In genomic region chr5:134151723-134152122, GRCh38 we compare ENCODE assay signal across 21 cellular contexts. TPM values are rescaled to one million over a fixed set of nuclear protein-coding genes. Genes with fewer than 3 reads are reported as not detected.
A peak's percentile ranks its signal among the peaks of the same experiment; 100 is the strongest.
DNase-seq lines count a peak whose midpoint lies in the region; ATAC-seq and TF ChIP-seq lines count a peak whose summit lies in the region.
"Had no signal": no experiment of that assay in that cellular context is flagged by ENCODE, and none has a peak within 500 bp of the region (broad histone marks: within the 10 kb centered on the region; RNA-seq: fewer than 3 reads in every experiment).

No MANE protein-coding gene starts in this region.

- TF ChIP-seq CTCF in natural killer cell (IDR thresholded peaks at IDR 0.05) (no peak), endodermal cell (conservative IDR thresholded peaks at IDR 0.05) (no peak)

- peaks cover 3% of the 10 kb centered on the region for H3K4me1 ChIP-seq in endodermal cell (ENCODE audit: control insufficient read depth, insufficient read depth, low read length)

- ATAC-seq in natural killer cell (no peak), HG03175 (IDR thresholded peaks at IDR 0.05; ENCODE audit: unreplicated experiment) (no peak)
- no peak for ATAC-seq in natural killer cell treated with Interleukin-12 subunit alpha and Interleukin-12 subunit beta and Interleukin-15 and Interleukin-18, amount 100 ng/mL, for 72 hours
- ATAC-seq in activated CD8-positive, alpha-beta T cell treated with anti-CD3 and anti-CD28 coated beads, Interleukin-2, amount 10 ng/mL, durations not matched to agents 7 days and 5 days, result no peak
- ATAC-seq: gastroesophageal sphincter, K562 had no signal

- peaks cover 88% of the 10 kb centered on the region for H3K36me3 ChIP-seq in endodermal cell (ENCODE audit: control insufficient read depth, insufficient read depth, low read length)

- no peak overlapping the region for H3K4me3 Mint-ChIP-seq in natural killer cell
- H3K4me3 Mint-ChIP-seq in natural killer cell treated with Interleukin-12 subunit alpha and Interleukin-12 subunit beta and Interleukin-15 and Interleukin-18, amount 100 ng/mL, for 72 hours, result no peak overlapping the region
- H3K4me3 Mint-ChIP-seq in activated CD8-positive, alpha-beta T cell treated with anti-CD3 and anti-CD28 coated beads, Interleukin-2, amount 10 ng/mL, durations not matched to agents 7 days and 5 days, result no peak overlapping the region
- H3K4me3 Mint-ChIP-seq in endodermal cell, result no peak overlapping the region
- H3K4me3 Mint-ChIP-seq: dendritic cell treated with granulocyte-macrophage colony-stimulating factor and Interleukin-4, amounts not matched to agents 40 ng/mL and 50 ng/mL, for 4 days; neural crest cell had no signal

- CTCF ChIA-PET in activated CD8-positive, alpha-beta T cell treated with anti-CD3 and anti-CD28 coated beads, Interleukin-2, amount 10 ng/mL, durations not matched to agents 7 days and 5 days (lab: Charles Lee), result interaction anchor here (1.4 to 26.6 kb wide), 6 partner anchors 11 to 108 kb away, joined by 3 to 618 read pairs (median 17); no protein-coding TSS in a partner anchor

- POLR2A ChIA-PET in activated CD8-positive, alpha-beta T cell treated with anti-CD3 and anti-CD28 coated beads, Interleukin-2, amount 10 ng/mL, durations not matched to agents 7 days and 5 days (lab: Charles Lee), result interaction anchor here (1.0 to 2.7 kb wide), 7 partner anchors 17 to 146 kb away, joined by 3 to 23 read pairs (median 5); partner anchors contain the start of genes SKP1 and VDAC1

- H3K27me3 Mint-ChIP-seq in natural killer cell (ENCODE audit: low read depth in 2 of 2) (no peaks in the 10 kb centered on the region), endodermal cell (ENCODE audit: insufficient read depth) (no peaks in the 10 kb centered on the region)
- no peaks in the 10 kb centered on the region for H3K27me3 Mint-ChIP-seq in natural killer cell treated with Interleukin-12 subunit alpha and Interleukin-12 subunit beta and Interleukin-15 and Interleukin-18, amount 100 ng/mL, for 72 hours
- no peaks in the 10 kb centered on the region for H3K27me3 Mint-ChIP-seq in activated CD8-positive, alpha-beta T cell treated with anti-CD3 and anti-CD28 coated beads, Interleukin-2, amount 10 ng/mL, durations not matched to agents 7 days and 5 days (ENCODE audit: low read depth)
- H3K27me3 Mint-ChIP-seq: dendritic cell treated with granulocyte-macrophage colony-stimulating factor and Interleukin-4, amounts not matched to agents 40 ng/mL and 50 ng/mL, for 4 days had no signal

- intact Hi-C loops in natural killer cell (cut with micrococcal nuclease), result no loop called here

- H3K27ac Mint-ChIP-seq in natural killer cell, result peak overlapping the region; percentile 19 to 77
- H3K27ac Mint-ChIP-seq in natural killer cell treated with Interleukin-12 subunit alpha and Interleukin-12 subunit beta and Interleukin-15 and Interleukin-18, amount 100 ng/mL, for 72 hours, result no peak overlapping the region
- H3K27ac Mint-ChIP-seq in activated CD8-positive, alpha-beta T cell treated with anti-CD3 and anti-CD28 coated beads, Interleukin-2, amount 10 ng/mL, durations not matched to agents 7 days and 5 days, result no peak overlapping the region
- peak overlapping the region; percentile 7 for H3K27ac Mint-ChIP-seq in endodermal cell
- H3K27ac Mint-ChIP-seq: dendritic cell treated with granulocyte-macrophage colony-stimulating factor and Interleukin-4, amounts not matched to agents 40 ng/mL and 50 ng/mL, for 4 days had no signal

- H3K9ac ChIP-seq in endodermal cell (ENCODE audit: extremely low read depth, low read length, poor library complexity, severe bottlenecking), result no peak overlapping the region

- H3K27ac ChIP-seq in endodermal cell (ENCODE audit: low read depth, low read length), result no peak overlapping the region
- H3K27ac ChIP-seq: brain microvascular endothelial cell, VCaP had no signal

- no peaks in the 10 kb centered on the region for H3K9me3 ChIP-seq in endodermal cell (ENCODE audit: control insufficient read depth, low read length)
- H3K9me3 ChIP-seq: gastroesophageal sphincter had no signal

- WGBS in endodermal cell (ENCODE audit: insufficient coverage in 1 of 2, insufficient read length in 1 of 2), 2 experiments, result 95 to 97% methylated on average over 3 of the region's 3 CpGs

- no peaks in the 10 kb centered on the region for H3K36me3 Mint-ChIP-seq in natural killer cell
- peaks cover 23% of the 10 kb centered on the region for H3K36me3 Mint-ChIP-seq in natural killer cell treated with Interleukin-12 subunit alpha and Interleukin-12 subunit beta and Interleukin-15 and Interleukin-18, amount 100 ng/mL, for 72 hours
- H3K36me3 Mint-ChIP-seq in activated CD8-positive, alpha-beta T cell treated with anti-CD3 and anti-CD28 coated beads, Interleukin-2, amount 10 ng/mL, durations not matched to agents 7 days and 5 days (ENCODE audit: low read depth), result peaks cover 54% of the 10 kb centered on the region
- peaks cover 76% of the 10 kb centered on the region for H3K36me3 Mint-ChIP-seq in endodermal cell (ENCODE audit: low read depth)

- no peaks in the 10 kb centered on the region for H3K27me3 ChIP-seq in endodermal cell (ENCODE audit: control insufficient read depth, insufficient read depth, low read length, poor library complexity, severe bottlenecking)
- H3K27me3 ChIP-seq: brain microvascular endothelial cell, gastroesophageal sphincter had no signal

- DNase-seq in natural killer cell (no peak), endodermal cell (no peak), epidermal melanocyte (ENCODE audit: insufficient read length, low spot score) (no peak), NAMALWA (ENCODE audit: low spot score) (no peak)
- no peak for DNase-seq in natural killer cell treated with Interleukin-12 subunit alpha and Interleukin-12 subunit beta and Interleukin-15 and Interleukin-18, amount 100 ng/mL, for 72 hours (ENCODE audit: low spot score)
- DNase-seq in activated CD8-positive, alpha-beta T cell treated with anti-CD3 and anti-CD28 coated beads, Interleukin-2, amount 10 ng/mL, durations not matched to agents 7 days and 5 days, result peak; percentile 15
- DNase-seq: activated gamma-delta T cell treated with Interleukin-2 at 50 U/mL for 16 hours; brain microvascular endothelial cell; Calu3; EL; left cardiac atrium; NCI-H187 treated with DMSO at 0.1 percent for 48 hours; NCI-H226; SIG-M5; stimulated activated CD4-positive, alpha-beta T cell treated with anti-CD3 and anti-CD28 coated beads, Interleukin-15, amount 100 ng/mL, for 24 hours had no signal

- H3K4me1 Mint-ChIP-seq in natural killer cell (peaks cover 22 to 32% of the 10 kb centered on the region in 2 donors), endodermal cell (peaks cover 16% of the 10 kb centered on the region)
- peaks cover 18 to 24% of the 10 kb centered on the region in 2 donors for H3K4me1 Mint-ChIP-seq in natural killer cell treated with Interleukin-12 subunit alpha and Interleukin-12 subunit beta and Interleukin-15 and Interleukin-18, amount 100 ng/mL, for 72 hours (ENCODE audit: low read depth in 2 of 2)
- peaks cover 28% of the 10 kb centered on the region for H3K4me1 Mint-ChIP-seq in activated CD8-positive, alpha-beta T cell treated with anti-CD3 and anti-CD28 coated beads, Interleukin-2, amount 10 ng/mL, durations not matched to agents 7 days and 5 days (ENCODE audit: low read depth)

- H3K4me3 ChIP-seq in endodermal cell (ENCODE audit: low read length), result no peak overlapping the region
- H3K4me3 ChIP-seq: gastroesophageal sphincter, K562 had no signal

- H3K9me3 Mint-ChIP-seq in natural killer cell, result no peaks in the 10 kb centered on the region
- H3K9me3 Mint-ChIP-seq in natural killer cell treated with Interleukin-12 subunit alpha and Interleukin-12 subunit beta and Interleukin-15 and Interleukin-18, amount 100 ng/mL, for 72 hours, result no peaks in the 10 kb centered on the region
- H3K9me3 Mint-ChIP-seq in activated CD8-positive, alpha-beta T cell treated with anti-CD3 and anti-CD28 coated beads, Interleukin-2, amount 10 ng/mL, durations not matched to agents 7 days and 5 days (ENCODE audit: insufficient read depth), result no peaks in the 10 kb centered on the region
- no peaks in the 10 kb centered on the region for H3K9me3 Mint-ChIP-seq in endodermal cell
- H3K9me3 Mint-ChIP-seq: dendritic cell treated with granulocyte-macrophage colony-stimulating factor and Interleukin-4, amounts not matched to agents 40 ng/mL and 50 ng/mL, for 4 days; neural crest cell had no signal

RNA-seq across cellular contexts. Expression of gene SKP1, which starts 25.0 kb away (rescaled TPM):
- total RNA-seq in natural killer cell, result 100 to 1,000 TPM; 301 to 338 (median 315) TPM
- total RNA-seq in natural killer cell treated with Interleukin-12 subunit alpha and Interleukin-12 subunit beta and Interleukin-15 and Interleukin-18, amount 100 ng/mL, for 72 hours, result 100 to 1,000 TPM; 162 to 210 TPM
- 100 to 1,000 TPM; 203 to 206 TPM for total RNA-seq in activated CD8-positive, alpha-beta T cell treated with anti-CD3 and anti-CD28 coated beads, Interleukin-2, amount 10 ng/mL, durations not matched to agents 7 days and 5 days
- 100 to 1,000 TPM; 357 to 427 TPM for total RNA-seq in endodermal cell
- polyA plus RNA-seq in endodermal cell (2013, experiment 1 of 2), result 626 TPM
- 605 TPM for polyA plus RNA-seq in endodermal cell (2013, experiment 2 of 2)

RNA-seq across cellular contexts. Expression of gene TCF7, which starts 37.2 kb away (rescaled TPM):
- total RNA-seq in natural killer cell (100 to 1,000 TPM in 2 of 3 donors, 10 to 100 TPM in 1; 97.7 to 203 (median 158) TPM), endodermal cell (10 to 100 TPM; 14.9 to 19.4 TPM)
- 1 to 10 TPM; 2.6 to 6.1 TPM for total RNA-seq in natural killer cell treated with Interleukin-12 subunit alpha and Interleukin-12 subunit beta and Interleukin-15 and Interleukin-18, amount 100 ng/mL, for 72 hours
- total RNA-seq in activated CD8-positive, alpha-beta T cell treated with anti-CD3 and anti-CD28 coated beads, Interleukin-2, amount 10 ng/mL, durations not matched to agents 7 days and 5 days, result 10 to 100 TPM; 93.4 to 97.8 TPM
- polyA plus RNA-seq in endodermal cell (2013, experiment 1 of 2), result 9.0 TPM
- polyA plus RNA-seq in endodermal cell (2013, experiment 2 of 2), result 8.9 TPM

Comparison
In these comparisons a context has a peak if more than half of its experiments do, and no peak if none do; other contexts are left out.
1. H3K27ac Mint-ChIP-seq: peak in natural killer cell (2 of 2) and endodermal cell (single experiment); none in natural killer cell treated with Interleukin-12 subunit alpha and Interleukin-12 subunit beta and Interleukin-15 and Interleukin-18, amount 100 ng/mL, for 72 hours (0 of 2) and activated CD8-positive, alpha-beta T cell treated with anti-CD3 and anti-CD28 coated beads, Interleukin-2, amount 10 ng/mL, durations not matched to agents 7 days and 5 days (single experiment).
2. RNA of gene TCF7, which starts 37.2 kb away (total RNA-seq): 97.7 to 203 TPM in natural killer cell and 93.4 to 97.8 TPM in activated CD8-positive, alpha-beta T cell treated with anti-CD3 and anti-CD28 coated beads, Interleukin-2, amount 10 ng/mL, durations not matched to agents 7 days and 5 days; 14.9 to 19.4 TPM in endodermal cell and 2.6 to 6.1 TPM in natural killer cell treated with Interleukin-12 subunit alpha and Interleukin-12 subunit beta and Interleukin-15 and Interleukin-18, amount 100 ng/mL, for 72 hours; every median in the first group is over 4 times any median in the second.